Comparison of ENCODE assay signal across 5 cellular contexts in genomic region chr2:85992053-85992452, GRCh38.
DNase-seq lines count a peak whose midpoint lies in the region; ATAC-seq, FAIRE-seq and TF ChIP-seq lines count a peak whose summit lies in the region.
"Not testable (repeated sequence)": the region's sequence is repeated elsewhere in the genome, so short reads cannot be mapped to it uniquely, and the experiment has no call there.

No MANE protein-coding gene starts in this region.

- POLR2A ChIA-PET in A549 (lab: Yijun Ruan, JAX) = not testable (repeated sequence)

- TF ChIP-seq POLR2A in A549 (IDR thresholded peaks at IDR 0.05; ENCODE audit: low read length) = not testable (repeated sequence)

- H3K9me3 ChIP-seq in A549 = not testable (repeated sequence)

- not testable (repeated sequence) for TF ChIP-seq RAD21 in A549 (conservative IDR thresholded peaks at IDR 0.05 in 1 of 2, IDR thresholded peaks at IDR 0.05 in 1 of 2)

- H3K4me3 Mint-ChIP-seq in dendritic cell treated with granulocyte-macrophage colony-stimulating factor and Interleukin-4, amounts not matched to agents 40 ng/mL and 50 ng/mL, for 4 days; osteocyte (ENCODE audit: unreplicated experiment): not testable (repeated sequence)

- not testable (repeated sequence) for H3K27me3 Mint-ChIP-seq in dendritic cell treated with granulocyte-macrophage colony-stimulating factor and Interleukin-4, amounts not matched to agents 40 ng/mL and 50 ng/mL, for 4 days; osteocyte (ENCODE audit: unreplicated experiment)

- ATAC-seq in A549 = not testable (repeated sequence)

- H3K4me3 ChIP-seq in A549 = not testable (repeated sequence)

- not testable (repeated sequence) for H3K36me3 Mint-ChIP-seq in dendritic cell treated with granulocyte-macrophage colony-stimulating factor and Interleukin-4, amounts not matched to agents 40 ng/mL and 50 ng/mL, for 4 days (ENCODE audit: low read depth); osteocyte (ENCODE audit: unreplicated experiment)

- H3K9me3 Mint-ChIP-seq in dendritic cell treated with granulocyte-macrophage colony-stimulating factor and Interleukin-4, amounts not matched to agents 40 ng/mL and 50 ng/mL, for 4 days; osteocyte (ENCODE audit: unreplicated experiment): not testable (repeated sequence)

- CTCF ChIA-PET in A549 (lab: Yijun Ruan, JAX) = interaction anchor here (0.7 to 1.1 kb wide), 3 partner anchors 9 to 67 kb away, joined by 3 read pairs; no protein-coding TSS in a partner anchor

- not testable (repeated sequence) for DNase-seq in A549 (ENCODE audit: low read depth in 1 of 2, low spot score in 1 of 2)
- peak; percentile 32 for DNase-seq in activated CD8-positive, alpha-beta memory T cell treated with anti-CD3 and anti-CD28 coated beads, Interleukin-2, amount 50 U/mL, for 48 hours
- DNase-seq in islet precursor cell (peak; percentile 20), osteocyte (ENCODE audit: extremely low spot score, unreplicated experiment) (peak; percentile 13)

- peaks cover 56% of the 10 kb centered on the region for H3K4me1 Mint-ChIP-seq in dendritic cell treated with granulocyte-macrophage colony-stimulating factor and Interleukin-4, amounts not matched to agents 40 ng/mL and 50 ng/mL, for 4 days (ENCODE audit: low read depth)
- peaks cover 24% of the 10 kb centered on the region for H3K4me1 Mint-ChIP-seq in osteocyte (ENCODE audit: unreplicated experiment)

- TF ChIP-seq CTCF in A549 (IDR thresholded peaks at IDR 0.05); osteocyte (IDR thresholded peaks at IDR 0.05): not testable (repeated sequence)

- intact Hi-C loops in dendritic cell treated with granulocyte-macrophage colony-stimulating factor and Interleukin-4, amounts not matched to agents 40 ng/mL and 50 ng/mL, for 4 days (cut with micrococcal nuclease) = loop anchor here (5.0 kb wide), 1 partner anchor 35 kb away; no protein-coding TSS in a partner anchor

- not testable (repeated sequence) for H3K27ac ChIP-seq in A549

- H3K4me1 ChIP-seq in A549 = peaks cover 14% of the 10 kb centered on the region

- not testable (repeated sequence) for TF ChIP-seq EP300 in A549 (IDR thresholded peaks at IDR 0.05)

- FAIRE-seq in A549 (lab: Jason Lieb, UNC) = not testable (repeated sequence)

- peak overlapping the region; percentile 67 for H3K27ac Mint-ChIP-seq in dendritic cell treated with granulocyte-macrophage colony-stimulating factor and Interleukin-4, amounts not matched to agents 40 ng/mL and 50 ng/mL, for 4 days
- not testable (repeated sequence) for H3K27ac Mint-ChIP-seq in osteocyte (ENCODE audit: unreplicated experiment)

- H3K4me2 ChIP-seq in A549 = not testable (repeated sequence)

- WGBS in A549 (ENCODE audit: missing lambda C conversion rate) = 95% methylated on average over 9 of the region's 9 CpGs

TF ChIP-seq in A549, 52 proteins besides CTCF, POLR2A, EP300 and RAD21:
- TF ChIP-seq FOSL2 (IDR thresholded peaks at IDR 0.05) = not testable (repeated sequence)
- peak; percentile 50; the same call in 1 of the 2 replicates for TF ChIP-seq FOSL2 (CRISPR knock-in tag; IDR thresholded peaks at IDR 0.05)
